In the genomic region with DNA sequence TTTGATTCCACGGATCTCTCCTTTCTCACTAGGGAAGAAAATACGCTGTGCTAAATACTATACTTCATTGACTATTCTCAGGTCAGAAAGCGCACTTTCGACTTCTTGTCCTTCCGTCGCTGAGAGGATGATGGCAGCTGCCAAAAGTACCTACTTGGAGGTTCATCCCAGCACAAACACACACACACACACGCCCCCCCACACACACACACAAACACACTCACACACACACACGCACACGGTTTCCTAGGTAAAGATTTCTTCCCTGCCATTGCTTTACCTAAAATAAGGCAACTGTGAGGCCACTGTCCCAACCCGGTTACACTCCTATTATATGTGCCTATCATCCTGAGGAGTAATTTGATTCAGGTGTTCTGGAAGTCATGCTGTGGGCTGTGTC, we compare ENCODE assay signal across 14 cellular contexts. TPM values are rescaled to one million over a fixed set of nuclear protein-coding genes. Genes with fewer than 3 reads are reported as not detected.
A peak's percentile ranks its signal among the peaks of the same experiment; 100 is the strongest.
DNase-seq lines count a peak whose midpoint lies in the region; ATAC-seq, FAIRE-seq and TF ChIP-seq lines count a peak whose summit lies in the region.
"Not testable (repeated sequence)": the region's sequence is repeated elsewhere in the genome, so short reads cannot be mapped to it uniquely, and the experiment has no call there.
"Had no signal": no experiment of that assay in that cellular context is flagged by ENCODE, and none has a peak within 500 bp of the region (broad histone marks: within the 10 kb centered on the region; RNA-seq: fewer than 3 reads in every experiment).

No MANE protein-coding gene starts in this region.

- not testable (repeated sequence) for H3K27ac ChIP-seq in endothelial cell of umbilical vein (ENCODE audit: insufficient read depth, low read depth, low read length); uterus

- CTCF ChIA-PET in T-cell (lab: Charles Lee); activated CD8-positive, alpha-beta T cell treated with anti-CD3 and anti-CD28 coated beads, Interleukin-2, amount 10 ng/mL, durations not matched to agents 7 days and 5 days (lab: Charles Lee); activated naive CD4-positive, alpha-beta T cell treated with anti-CD3 and anti-CD28 coated beads for 36 hours (lab: Charles Lee); endothelial cell of umbilical vein (lab: Charles Lee): not testable (repeated sequence)

- H3K9me3 Mint-ChIP-seq in T-cell; activated CD8-positive, alpha-beta T cell treated with anti-CD3 and anti-CD28 coated beads, Interleukin-2, amount 10 ng/mL, durations not matched to agents 7 days and 5 days (ENCODE audit: insufficient read depth); activated naive CD4-positive, alpha-beta T cell treated with anti-CD3 and anti-CD28 coated beads for 36 hours: not testable (repeated sequence)

- not testable (repeated sequence) for ATAC-seq in T-cell (replicated peaks in 1 of 4); activated CD8-positive, alpha-beta T cell treated with anti-CD3 and anti-CD28 coated beads, Interleukin-2, amount 10 ng/mL, durations not matched to agents 7 days and 5 days

- not testable (repeated sequence) for H3K4me2 ChIP-seq in endothelial cell of umbilical vein (ENCODE audit: insufficient read depth, low read length)

- H3K9me1 ChIP-seq in endothelial cell of umbilical vein (replicated peaks; ENCODE audit: control insufficient read depth, extremely low read depth, insufficient read depth, low read length): not testable (repeated sequence)

- BruUV-seq in endothelial cell of umbilical vein (replicated peaks; lab: Mats Ljungman, UMichigan): not testable (repeated sequence)

- H3K9me3 ChIP-seq in endothelial cell of umbilical vein (replicated peaks; ENCODE audit: control insufficient read depth, insufficient read depth, low read length); uterus: not testable (repeated sequence)

- H2AFZ ChIP-seq in endothelial cell of umbilical vein (ENCODE audit: low read depth, low read length): not testable (repeated sequence)

- not testable (repeated sequence) for TF ChIP-seq CTCF in endothelial cell of umbilical vein (IDR thresholded peaks at IDR 0.05; ENCODE audit: extremely low read depth in 1 of 2, insufficient read depth in 1 of 2, low read depth in 1 of 2, low read length in 2 of 2); lower leg skin (IDR thresholded peaks at IDR 0.05); uterus (IDR thresholded peaks at IDR 0.05)

- FAIRE-seq in endothelial cell of umbilical vein (lab: Jason Lieb, UNC): peak; percentile 24

- 88 to 89% methylated on average over 8 of the region's 10 CpGs for WGBS in lower leg skin, 2 donors

- H3K4me1 Mint-ChIP-seq in T-cell; activated CD8-positive, alpha-beta T cell treated with anti-CD3 and anti-CD28 coated beads, Interleukin-2, amount 10 ng/mL, durations not matched to agents 7 days and 5 days (ENCODE audit: low read depth); activated naive CD4-positive, alpha-beta T cell treated with anti-CD3 and anti-CD28 coated beads for 36 hours (ENCODE audit: low read depth): not testable (repeated sequence)

- not testable (repeated sequence) for H3K27ac Mint-ChIP-seq in T-cell; activated CD8-positive, alpha-beta T cell treated with anti-CD3 and anti-CD28 coated beads, Interleukin-2, amount 10 ng/mL, durations not matched to agents 7 days and 5 days; activated naive CD4-positive, alpha-beta T cell treated with anti-CD3 and anti-CD28 coated beads for 36 hours

- not testable (repeated sequence) for H3K9ac ChIP-seq in endothelial cell of umbilical vein (replicated peaks; ENCODE audit: extremely low read depth, insufficient read depth, low read length)

- dilution Hi-C loops in endothelial cell of umbilical vein (cut with MboI; ENCODE audit: extremely low pct_ligation_motif_present, low sequenced_read_pairs): not testable (repeated sequence)

- H3K27me3 ChIP-seq in endothelial cell of umbilical vein (ENCODE audit: control insufficient read depth in 2 of 2, insufficient read depth in 2 of 2, low read length in 2 of 2); uterus: not testable (repeated sequence)

- not testable (repeated sequence) for H3K79me2 ChIP-seq in endothelial cell of umbilical vein (ENCODE audit: control insufficient read depth, insufficient read depth, low read length)

- not testable (repeated sequence) for H3K4me3 Mint-ChIP-seq in T-cell; activated CD8-positive, alpha-beta T cell treated with anti-CD3 and anti-CD28 coated beads, Interleukin-2, amount 10 ng/mL, durations not matched to agents 7 days and 5 days; activated naive CD4-positive, alpha-beta T cell treated with anti-CD3 and anti-CD28 coated beads for 36 hours

- not testable (repeated sequence) for H3K4me1 ChIP-seq in endothelial cell of umbilical vein (ENCODE audit: control insufficient read depth, extremely low read depth, insufficient read depth, low read length); uterus

- not testable (repeated sequence) for H3K27me3 Mint-ChIP-seq in T-cell; activated CD8-positive, alpha-beta T cell treated with anti-CD3 and anti-CD28 coated beads, Interleukin-2, amount 10 ng/mL, durations not matched to agents 7 days and 5 days (ENCODE audit: low read depth); activated naive CD4-positive, alpha-beta T cell treated with anti-CD3 and anti-CD28 coated beads for 36 hours (ENCODE audit: low read depth)

- not testable (repeated sequence) for H4K20me1 ChIP-seq in endothelial cell of umbilical vein (replicated peaks; ENCODE audit: control insufficient read depth, extremely low read depth, insufficient read depth, low read length)

- POLR2A ChIA-PET in T-cell (lab: Charles Lee); activated CD8-positive, alpha-beta T cell treated with anti-CD3 and anti-CD28 coated beads, Interleukin-2, amount 10 ng/mL, durations not matched to agents 7 days and 5 days (lab: Charles Lee); endothelial cell of umbilical vein (lab: Charles Lee): not testable (repeated sequence)

- not testable (repeated sequence) for H3K36me3 Mint-ChIP-seq in T-cell; activated CD8-positive, alpha-beta T cell treated with anti-CD3 and anti-CD28 coated beads, Interleukin-2, amount 10 ng/mL, durations not matched to agents 7 days and 5 days (ENCODE audit: low read depth); activated naive CD4-positive, alpha-beta T cell treated with anti-CD3 and anti-CD28 coated beads for 36 hours (ENCODE audit: low read depth)

- not testable (repeated sequence) for H3K4me3 ChIP-seq in endothelial cell of umbilical vein (replicated peaks in 1 of 3; ENCODE audit: insufficient read depth in 1 of 3, low read depth in 1 of 3, low read length in 3 of 3); lower leg skin (ENCODE audit: low read depth, poor library complexity, severe bottlenecking); uterus

- peak in 18 of 34 experiments; percentile 0 to 34 (median 8) for DNase-seq in T-cell
- DNase-seq in activated CD8-positive, alpha-beta T cell treated with anti-CD3 and anti-CD28 coated beads, Interleukin-2, amount 10 ng/mL, durations not matched to agents 7 days and 5 days: peak; percentile 19
- DNase-seq in activated naive CD4-positive, alpha-beta T cell treated with anti-CD3 and anti-CD28 coated beads for 36 hours: peak; percentile 5
- DNase-seq in endothelial cell of umbilical vein (ENCODE audit: low read depth, low spot score): not testable (repeated sequence)
- DNase-seq in lower leg skin (ENCODE audit: low spot score in 2 of 2): peak; percentile 68 to 97
- peak; percentile 2 to 92 (median 38) for DNase-seq in posterior cingulate gyrus
- DNase-seq in stimulated activated CD8-positive, alpha-beta memory T cell treated with anti-CD3 and anti-CD28 coated beads, Interleukin-4, amount 100 ng/mL, for 48 hours: peak; percentile 39
- DNase-seq in uterus: peak; percentile 21 to 46

- intact Hi-C loops in activated naive CD4-positive, alpha-beta T cell treated with anti-CD3 and anti-CD28 coated beads for 36 hours (cut with micrococcal nuclease); endothelial cell of umbilical vein (cut with micrococcal nuclease); lower leg skin (cut with DNase I; ENCODE audit: low total_unique reads); posterior cingulate gyrus (cut with DNase I); uterus (cut with DNase I; ENCODE audit: low total_unique reads): not testable (repeated sequence)

- not testable (repeated sequence) for TF ChIP-seq POLR2A in endothelial cell of umbilical vein (IDR thresholded peaks at IDR 0.05; ENCODE audit: low read depth, low read length); lower leg skin (IDR thresholded peaks at IDR 0.05); uterus (IDR thresholded peaks at IDR 0.05)

- not testable (repeated sequence) for H3K36me3 ChIP-seq in endothelial cell of umbilical vein (ENCODE audit: control insufficient read depth in 2 of 2, extremely low read depth in 1 of 2, insufficient read depth in 2 of 2, low read length in 2 of 2); uterus

RNA-seq across cellular contexts. Expression of a gene that starts 4.3 kb away (rescaled TPM):
- total RNA-seq in T-cell: not detected
- not detected for total RNA-seq in activated CD8-positive, alpha-beta T cell treated with anti-CD3 and anti-CD28 coated beads, Interleukin-2, amount 10 ng/mL, durations not matched to agents 7 days and 5 days
- total RNA-seq in activated naive CD4-positive, alpha-beta T cell treated with anti-CD3 and anti-CD28 coated beads for 36 hours: not detected
- not detected in 2 replicates for total RNA-seq in endothelial cell of umbilical vein
- not detected in 2 replicates for polyA plus RNA-seq in endothelial cell of umbilical vein
- polyA plus RNA-seq in endothelial cell of umbilical vein (2011; cell fraction: cytosol; rRNA removed): not detected in 2 replicates
- polyA plus RNA-seq in endothelial cell of umbilical vein (2011; cell fraction: nucleus; rRNA removed): not detected in 2 replicates
- polyA plus RNA-seq in endothelial cell of umbilical vein (2012): not detected in 2 replicates
- polyA minus RNA-seq in endothelial cell of umbilical vein: not detected in 2 replicates
- not detected for polyA minus RNA-seq in endothelial cell of umbilical vein (2011; cell fraction: cytosol; rRNA and poly(A)+ RNA removed)
- polyA minus RNA-seq in endothelial cell of umbilical vein (2011; cell fraction: nucleus; rRNA and poly(A)+ RNA removed): not detected in 2 replicates
- not detected for total RNA-seq in lower leg skin
- not detected for total RNA-seq in uterus
- total RNA-seq: CD4-positive, alpha-beta memory T cell; dermis microvascular lymphatic vessel endothelial cell; esophagus mucosa; lung microvascular endothelial cell; natural killer cell had no signal
- polyA plus RNA-seq: CD4-positive, alpha-beta memory T cell; thymus had no signal

RNA-seq across cellular contexts. Expression of a gene that starts 9.0 kb away (rescaled TPM):
- total RNA-seq in T-cell: not detected
- not detected for total RNA-seq in activated CD8-positive, alpha-beta T cell treated with anti-CD3 and anti-CD28 coated beads, Interleukin-2, amount 10 ng/mL, durations not matched to agents 7 days and 5 days
- not detected for total RNA-seq in activated naive CD4-positive, alpha-beta T cell treated with anti-CD3 and anti-CD28 coated beads for 36 hours
- total RNA-seq in endothelial cell of umbilical vein: not detected in 2 replicates
- not detected in 2 replicates for polyA plus RNA-seq in endothelial cell of umbilical vein
- polyA plus RNA-seq in endothelial cell of umbilical vein (2011; cell fraction: cytosol; rRNA removed): not detected in 2 replicates
- polyA plus RNA-seq in endothelial cell of umbilical vein (2011; cell fraction: nucleus; rRNA removed): not detected in 2 replicates
- polyA plus RNA-seq in endothelial cell of umbilical vein (2012): not detected in 2 replicates
- polyA minus RNA-seq in endothelial cell of umbilical vein: not detected in 2 replicates
- polyA minus RNA-seq in endothelial cell of umbilical vein (2011; cell fraction: cytosol; rRNA and poly(A)+ RNA removed): not detected
- not detected in 2 replicates for polyA minus RNA-seq in endothelial cell of umbilical vein (2011; cell fraction: nucleus; rRNA and poly(A)+ RNA removed)
- total RNA-seq in lower leg skin: not detected
- not detected for total RNA-seq in uterus
- total RNA-seq: CD4-positive, alpha-beta memory T cell; dermis microvascular lymphatic vessel endothelial cell; esophagus mucosa; lung microvascular endothelial cell; natural killer cell had no signal
- polyA plus RNA-seq: CD4-positive, alpha-beta memory T cell; thymus had no signal

RNA-seq across cellular contexts. Expression of a gene that starts 13.8 kb away (rescaled TPM):
- total RNA-seq in T-cell (not detected), endothelial cell of umbilical vein (not detected in 2 replicates), lower leg skin (not detected), uterus (not detected)
- not detected for total RNA-seq in activated CD8-positive, alpha-beta T cell treated with anti-CD3 and anti-CD28 coated beads, Interleukin-2, amount 10 ng/mL, durations not matched to agents 7 days and 5 days
- not detected for total RNA-seq in activated naive CD4-positive, alpha-beta T cell treated with anti-CD3 and anti-CD28 coated beads for 36 hours
- not detected in 2 replicates for polyA plus RNA-seq in endothelial cell of umbilical vein
- polyA plus RNA-seq in endothelial cell of umbilical vein (2011; cell fraction: cytosol; rRNA removed): not detected in 2 replicates
- polyA plus RNA-seq in endothelial cell of umbilical vein (2011; cell fraction: nucleus; rRNA removed): not detected in 2 replicates
- not detected in 2 replicates for polyA plus RNA-seq in endothelial cell of umbilical vein (2012)
- not detected in 2 replicates for polyA minus RNA-seq in endothelial cell of umbilical vein
- not detected for polyA minus RNA-seq in endothelial cell of umbilical vein (2011; cell fraction: cytosol; rRNA and poly(A)+ RNA removed)
- not detected in 2 replicates for polyA minus RNA-seq in endothelial cell of umbilical vein (2011; cell fraction: nucleus; rRNA and poly(A)+ RNA removed)
- total RNA-seq: CD4-positive, alpha-beta memory T cell; dermis microvascular lymphatic vessel endothelial cell; esophagus mucosa; lung microvascular endothelial cell; natural killer cell had no signal
- polyA plus RNA-seq: CD4-positive, alpha-beta memory T cell; thymus had no signal

RNA-seq across cellular contexts. Expression of a gene that starts 18.5 kb away (rescaled TPM):
- total RNA-seq in T-cell (not detected), endothelial cell of umbilical vein (not detected in 2 replicates), lower leg skin (not detected), uterus (not detected)
- total RNA-seq in activated CD8-positive, alpha-beta T cell treated with anti-CD3 and anti-CD28 coated beads, Interleukin-2, amount 10 ng/mL, durations not matched to agents 7 days and 5 days: not detected
- total RNA-seq in activated naive CD4-positive, alpha-beta T cell treated with anti-CD3 and anti-CD28 coated beads for 36 hours: not detected
- polyA plus RNA-seq in endothelial cell of umbilical vein: not detected in 2 replicates
- polyA plus RNA-seq in endothelial cell of umbilical vein (2011; cell fraction: cytosol; rRNA removed): not detected in 2 replicates
- polyA plus RNA-seq in endothelial cell of umbilical vein (2011; cell fraction: nucleus; rRNA removed): not detected in 2 replicates
- polyA plus RNA-seq in endothelial cell of umbilical vein (2012): not detected in 2 replicates
- polyA minus RNA-seq in endothelial cell of umbilical vein: not detected in 2 replicates
- polyA minus RNA-seq in endothelial cell of umbilical vein (2011; cell fraction: cytosol; rRNA and poly(A)+ RNA removed): not detected
- polyA minus RNA-seq in endothelial cell of umbilical vein (2011; cell fraction: nucleus; rRNA and poly(A)+ RNA removed): not detected in 2 replicates
- total RNA-seq: CD4-positive, alpha-beta memory T cell; dermis microvascular lymphatic vessel endothelial cell; esophagus mucosa; lung microvascular endothelial cell; natural killer cell had no signal
- polyA plus RNA-seq: CD4-positive, alpha-beta memory T cell; thymus had no signal

RNA-seq across cellular contexts. Expression of a gene that starts 23.3 kb away (rescaled TPM):
- total RNA-seq in T-cell: not detected
- not detected for total RNA-seq in activated CD8-positive, alpha-beta T cell treated with anti-CD3 and anti-CD28 coated beads, Interleukin-2, amount 10 ng/mL, durations not matched to agents 7 days and 5 days
- total RNA-seq in activated naive CD4-positive, alpha-beta T cell treated with anti-CD3 and anti-CD28 coated beads for 36 hours: not detected
- total RNA-seq in endothelial cell of umbilical vein: not detected in 2 replicates
- not detected in 2 replicates for polyA plus RNA-seq in endothelial cell of umbilical vein
- not detected in 2 replicates for polyA plus RNA-seq in endothelial cell of umbilical vein (2011; cell fraction: cytosol; rRNA removed)
- not detected in 2 replicates for polyA plus RNA-seq in endothelial cell of umbilical vein (2011; cell fraction: nucleus; rRNA removed)
- polyA plus RNA-seq in endothelial cell of umbilical vein (2012): not detected in 2 replicates
- polyA minus RNA-seq in endothelial cell of umbilical vein: not detected in 2 replicates
- polyA minus RNA-seq in endothelial cell of umbilical vein (2011; cell fraction: cytosol; rRNA and poly(A)+ RNA removed): not detected
- polyA minus RNA-seq in endothelial cell of umbilical vein (2011; cell fraction: nucleus; rRNA and poly(A)+ RNA removed): not detected in 2 replicates
- not detected for total RNA-seq in lower leg skin
- not detected for total RNA-seq in uterus
- total RNA-seq: CD4-positive, alpha-beta memory T cell; dermis microvascular lymphatic vessel endothelial cell; esophagus mucosa; lung microvascular endothelial cell; natural killer cell had no signal
- polyA plus RNA-seq: CD4-positive, alpha-beta memory T cell; thymus had no signal
